ENCODE assay signal across 1 cellular context in the genomic region with DNA sequence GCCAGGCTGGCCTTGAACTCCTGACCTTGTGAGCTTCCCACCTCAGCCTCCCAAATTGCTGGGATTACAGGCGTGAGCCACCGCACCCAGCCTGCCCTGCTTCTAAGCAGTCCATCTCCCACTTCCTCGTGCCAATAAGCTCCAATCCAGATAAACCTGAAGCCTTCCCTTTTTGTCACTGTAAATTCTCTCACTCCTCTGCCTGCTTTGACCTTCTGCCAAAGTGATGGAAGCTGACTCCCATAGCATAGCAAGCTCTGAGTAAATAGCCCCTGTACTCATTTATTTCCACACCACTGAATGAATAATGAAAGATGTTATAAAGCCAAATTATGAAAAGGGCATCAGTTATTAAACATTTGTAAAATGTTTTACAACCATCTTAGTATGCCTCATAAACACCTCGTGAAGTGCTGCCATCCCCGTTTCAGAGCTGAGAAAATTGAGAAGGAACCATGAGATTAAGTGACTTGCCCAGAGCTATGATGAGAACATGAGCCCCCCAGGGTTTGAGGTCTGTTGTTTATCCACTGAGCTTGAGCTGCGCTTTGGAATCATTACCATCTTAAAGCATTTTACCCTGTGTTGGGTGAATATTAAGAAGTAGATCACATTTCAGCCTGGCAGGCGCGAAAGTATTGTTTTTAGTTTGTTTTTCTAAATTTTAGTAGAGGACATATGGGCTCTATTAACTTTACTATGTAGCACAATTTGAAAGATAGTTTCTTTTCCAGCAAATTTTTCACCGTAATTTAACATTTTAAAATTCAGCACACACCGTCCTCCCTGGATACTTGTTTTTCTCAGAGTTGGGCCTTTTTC.
TF ChIP-seq lines count a peak whose summit lies in the region.

No MANE protein-coding gene starts in this region.

TF ChIP-seq in H1, 55 proteins besides CTCF, POLR2A, EP300 and RAD21:
- TF ChIP-seq YY1 (IDR thresholded peaks at IDR 0.05; ENCODE audit: low read depth, low read length), result no peak
- no peak for TF ChIP-seq BRCA1 (IDR thresholded peaks at IDR 0.05; ENCODE audit: low read depth, low read length)
- TF ChIP-seq POU5F1 (IDR thresholded peaks at IDR 0.05; ENCODE audit: low read depth, low read length), result no peak
- no peak for TF ChIP-seq TBP (IDR thresholded peaks at IDR 0.05; ENCODE audit: low read depth, low read length)
- TF ChIP-seq, protein P1, sequence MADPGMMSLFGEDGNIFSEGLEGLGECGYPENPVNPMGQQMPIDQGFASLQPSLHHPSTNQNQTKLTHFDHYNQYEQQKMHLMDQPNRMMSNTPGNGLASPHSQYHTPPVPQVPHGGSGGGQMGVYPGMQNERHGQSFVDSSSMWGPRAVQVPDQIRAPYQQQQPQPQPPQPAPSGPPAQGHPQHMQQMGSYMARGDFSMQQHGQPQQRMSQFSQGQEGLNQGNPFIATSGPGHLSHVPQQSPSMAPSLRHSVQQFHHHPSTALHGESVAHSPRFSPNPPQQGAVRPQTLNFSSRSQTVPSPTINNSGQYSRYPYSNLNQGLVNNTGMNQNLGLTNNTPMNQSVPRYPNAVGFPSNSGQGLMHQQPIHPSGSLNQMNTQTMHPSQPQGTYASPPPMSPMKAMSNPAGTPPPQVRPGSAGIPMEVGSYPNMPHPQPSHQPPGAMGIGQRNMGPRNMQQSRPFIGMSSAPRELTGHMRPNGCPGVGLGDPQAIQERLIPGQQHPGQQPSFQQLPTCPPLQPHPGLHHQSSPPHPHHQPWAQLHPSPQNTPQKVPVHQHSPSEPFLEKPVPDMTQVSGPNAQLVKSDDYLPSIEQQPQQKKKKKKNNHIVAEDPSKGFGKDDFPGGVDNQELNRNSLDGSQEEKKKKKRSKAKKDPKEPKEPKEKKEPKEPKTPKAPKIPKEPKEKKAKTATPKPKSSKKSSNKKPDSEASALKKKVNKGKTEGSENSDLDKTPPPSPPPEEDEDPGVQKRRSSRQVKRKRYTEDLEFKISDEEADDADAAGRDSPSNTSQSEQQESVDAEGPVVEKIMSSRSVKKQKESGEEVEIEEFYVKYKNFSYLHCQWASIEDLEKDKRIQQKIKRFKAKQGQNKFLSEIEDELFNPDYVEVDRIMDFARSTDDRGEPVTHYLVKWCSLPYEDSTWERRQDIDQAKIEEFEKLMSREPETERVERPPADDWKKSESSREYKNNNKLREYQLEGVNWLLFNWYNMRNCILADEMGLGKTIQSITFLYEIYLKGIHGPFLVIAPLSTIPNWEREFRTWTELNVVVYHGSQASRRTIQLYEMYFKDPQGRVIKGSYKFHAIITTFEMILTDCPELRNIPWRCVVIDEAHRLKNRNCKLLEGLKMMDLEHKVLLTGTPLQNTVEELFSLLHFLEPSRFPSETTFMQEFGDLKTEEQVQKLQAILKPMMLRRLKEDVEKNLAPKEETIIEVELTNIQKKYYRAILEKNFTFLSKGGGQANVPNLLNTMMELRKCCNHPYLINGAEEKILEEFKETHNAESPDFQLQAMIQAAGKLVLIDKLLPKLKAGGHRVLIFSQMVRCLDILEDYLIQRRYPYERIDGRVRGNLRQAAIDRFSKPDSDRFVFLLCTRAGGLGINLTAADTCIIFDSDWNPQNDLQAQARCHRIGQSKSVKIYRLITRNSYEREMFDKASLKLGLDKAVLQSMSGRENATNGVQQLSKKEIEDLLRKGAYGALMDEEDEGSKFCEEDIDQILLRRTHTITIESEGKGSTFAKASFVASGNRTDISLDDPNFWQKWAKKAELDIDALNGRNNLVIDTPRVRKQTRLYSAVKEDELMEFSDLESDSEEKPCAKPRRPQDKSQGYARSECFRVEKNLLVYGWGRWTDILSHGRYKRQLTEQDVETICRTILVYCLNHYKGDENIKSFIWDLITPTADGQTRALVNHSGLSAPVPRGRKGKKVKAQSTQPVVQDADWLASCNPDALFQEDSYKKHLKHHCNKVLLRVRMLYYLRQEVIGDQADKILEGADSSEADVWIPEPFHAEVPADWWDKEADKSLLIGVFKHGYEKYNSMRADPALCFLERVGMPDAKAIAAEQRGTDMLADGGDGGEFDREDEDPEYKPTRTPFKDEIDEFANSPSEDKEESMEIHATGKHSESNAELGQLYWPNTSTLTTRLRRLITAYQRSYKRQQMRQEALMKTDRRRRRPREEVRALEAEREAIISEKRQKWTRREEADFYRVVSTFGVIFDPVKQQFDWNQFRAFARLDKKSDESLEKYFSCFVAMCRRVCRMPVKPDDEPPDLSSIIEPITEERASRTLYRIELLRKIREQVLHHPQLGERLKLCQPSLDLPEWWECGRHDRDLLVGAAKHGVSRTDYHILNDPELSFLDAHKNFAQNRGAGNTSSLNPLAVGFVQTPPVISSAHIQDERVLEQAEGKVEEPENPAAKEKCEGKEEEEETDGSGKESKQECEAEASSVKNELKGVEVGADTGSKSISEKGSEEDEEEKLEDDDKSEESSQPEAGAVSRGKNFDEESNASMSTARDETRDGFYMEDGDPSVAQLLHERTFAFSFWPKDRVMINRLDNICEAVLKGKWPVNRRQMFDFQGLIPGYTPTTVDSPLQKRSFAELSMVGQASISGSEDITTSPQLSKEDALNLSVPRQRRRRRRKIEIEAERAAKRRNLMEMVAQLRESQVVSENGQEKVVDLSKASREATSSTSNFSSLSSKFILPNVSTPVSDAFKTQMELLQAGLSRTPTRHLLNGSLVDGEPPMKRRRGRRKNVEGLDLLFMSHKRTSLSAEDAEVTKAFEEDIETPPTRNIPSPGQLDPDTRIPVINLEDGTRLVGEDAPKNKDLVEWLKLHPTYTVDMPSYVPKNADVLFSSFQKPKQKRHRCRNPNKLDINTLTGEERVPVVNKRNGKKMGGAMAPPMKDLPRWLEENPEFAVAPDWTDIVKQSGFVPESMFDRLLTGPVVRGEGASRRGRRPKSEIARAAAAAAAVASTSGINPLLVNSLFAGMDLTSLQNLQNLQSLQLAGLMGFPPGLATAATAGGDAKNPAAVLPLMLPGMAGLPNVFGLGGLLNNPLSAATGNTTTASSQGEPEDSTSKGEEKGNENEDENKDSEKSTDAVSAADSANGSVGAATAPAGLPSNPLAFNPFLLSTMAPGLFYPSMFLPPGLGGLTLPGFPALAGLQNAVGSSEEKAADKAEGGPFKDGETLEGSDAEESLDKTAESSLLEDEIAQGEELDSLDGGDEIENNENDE (IDR thresholded peaks at IDR 0.05; ENCODE audit: insufficient replicate concordance, low read length), result no peak
- TF ChIP-seq, protein P2, sequence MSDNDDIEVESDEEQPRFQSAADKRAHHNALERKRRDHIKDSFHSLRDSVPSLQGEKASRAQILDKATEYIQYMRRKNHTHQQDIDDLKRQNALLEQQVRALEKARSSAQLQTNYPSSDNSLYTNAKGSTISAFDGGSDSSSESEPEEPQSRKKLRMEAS (IDR thresholded peaks at IDR 0.05), result no peak
- TF ChIP-seq EZH2 (IDR thresholded peaks at IDR 0.05; ENCODE audit: low read depth, low read length, severe bottlenecking), result no peak
- TF ChIP-seq, protein P3, sequence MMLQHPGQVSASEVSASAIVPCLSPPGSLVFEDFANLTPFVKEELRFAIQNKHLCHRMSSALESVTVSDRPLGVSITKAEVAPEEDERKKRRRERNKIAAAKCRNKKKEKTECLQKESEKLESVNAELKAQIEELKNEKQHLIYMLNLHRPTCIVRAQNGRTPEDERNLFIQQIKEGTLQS (IDR thresholded peaks at IDR 0.05; ENCODE audit: insufficient read depth, low read depth, low read length), result no peak
- TF ChIP-seq RXRA (IDR thresholded peaks at IDR 0.05; ENCODE audit: insufficient read depth, low read depth, low read length), result no peak
- TF ChIP-seq POLR2AphosphoS5 (IDR thresholded peaks at IDR 0.05; ENCODE audit: low read depth, low read length), result no peak
- TF ChIP-seq KDM1A (IDR thresholded peaks at IDR 0.05; ENCODE audit: borderline replicate concordance, low read length), result no peak
- no peak for TF ChIP-seq TEAD4 (IDR thresholded peaks at IDR 0.05; ENCODE audit: low read depth, low read length)
- no peak for TF ChIP-seq MAFK (IDR thresholded peaks at IDR 0.05; ENCODE audit: low read depth, low read length)
- TF ChIP-seq CHD2 (IDR thresholded peaks at IDR 0.05; ENCODE audit: low read length), result no peak
